In the genomic region with DNA sequence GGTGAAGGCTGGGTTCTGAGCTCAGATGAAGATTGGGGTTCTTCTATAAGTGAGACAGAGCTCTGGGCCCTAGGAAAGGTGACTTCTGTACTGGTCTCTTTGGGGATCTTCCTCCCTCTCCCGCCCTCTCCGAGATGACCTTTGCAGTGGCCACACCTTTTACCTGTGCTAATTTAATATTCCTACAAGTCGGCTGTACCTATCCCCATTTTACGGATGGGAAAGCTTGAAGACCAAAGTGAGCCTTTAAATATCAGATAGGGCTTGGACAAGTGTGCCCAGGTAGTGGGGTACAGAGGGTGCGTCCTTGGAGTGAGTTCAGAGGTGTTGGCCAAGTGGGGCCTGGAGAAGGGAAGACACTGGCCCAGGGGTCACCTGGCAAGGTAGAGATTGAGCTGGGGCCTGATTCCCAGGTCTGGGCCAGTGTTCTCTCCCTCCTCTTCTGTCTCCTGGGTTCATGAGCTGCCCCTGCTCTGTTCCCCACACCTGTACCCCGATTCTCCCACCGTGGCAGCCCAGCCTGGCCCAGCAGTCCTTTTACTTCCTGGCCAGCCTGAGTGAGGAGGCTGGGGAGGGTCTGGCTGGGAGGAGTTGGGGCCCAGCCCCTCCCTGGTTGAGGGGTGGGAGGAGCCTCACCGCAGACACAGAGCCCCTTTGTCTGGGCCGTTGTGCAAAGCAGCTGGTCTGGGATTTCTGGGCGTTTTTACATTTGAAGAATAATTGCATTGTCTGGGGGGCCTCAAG, we compare ENCODE assay signal across 1 cellular context.
TF ChIP-seq lines count a peak whose summit lies in the region.

No MANE protein-coding gene starts in this region.

TF ChIP-seq in HepG2, 621 proteins besides CTCF, POLR2A, EP300 and RAD21 (continued from another document and continues in another):
- TF ChIP-seq TEAD2 (CRISPR knock-in tag; IDR thresholded peaks at IDR 0.05) = no peak
- no peak for TF ChIP-seq ZNF777 (CRISPR knock-in tag; IDR thresholded peaks at IDR 0.05)
- TF ChIP-seq, protein P1, sequence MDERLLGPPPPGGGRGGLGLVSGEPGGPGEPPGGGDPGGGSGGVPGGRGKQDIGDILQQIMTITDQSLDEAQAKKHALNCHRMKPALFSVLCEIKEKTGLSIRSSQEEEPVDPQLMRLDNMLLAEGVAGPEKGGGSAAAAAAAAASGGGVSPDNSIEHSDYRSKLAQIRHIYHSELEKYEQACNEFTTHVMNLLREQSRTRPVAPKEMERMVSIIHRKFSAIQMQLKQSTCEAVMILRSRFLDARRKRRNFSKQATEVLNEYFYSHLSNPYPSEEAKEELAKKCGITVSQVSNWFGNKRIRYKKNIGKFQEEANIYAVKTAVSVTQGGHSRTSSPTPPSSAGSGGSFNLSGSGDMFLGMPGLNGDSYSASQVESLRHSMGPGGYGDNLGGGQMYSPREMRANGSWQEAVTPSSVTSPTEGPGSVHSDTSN (CRISPR knock-in tag; IDR thresholded peaks at IDR 0.05) = no peak
- TF ChIP-seq MYNN (CRISPR knock-in tag; IDR thresholded peaks at IDR 0.05; ENCODE audit: low read depth) = no peak
- TF ChIP-seq ELF1 (CRISPR knock-in tag; IDR thresholded peaks at IDR 0.05) = peak; percentile 84
- no peak for TF ChIP-seq ARID2 (CRISPR knock-in tag; IDR thresholded peaks at IDR 0.05; ENCODE audit: borderline replicate concordance)
- TF ChIP-seq, protein P2, sequence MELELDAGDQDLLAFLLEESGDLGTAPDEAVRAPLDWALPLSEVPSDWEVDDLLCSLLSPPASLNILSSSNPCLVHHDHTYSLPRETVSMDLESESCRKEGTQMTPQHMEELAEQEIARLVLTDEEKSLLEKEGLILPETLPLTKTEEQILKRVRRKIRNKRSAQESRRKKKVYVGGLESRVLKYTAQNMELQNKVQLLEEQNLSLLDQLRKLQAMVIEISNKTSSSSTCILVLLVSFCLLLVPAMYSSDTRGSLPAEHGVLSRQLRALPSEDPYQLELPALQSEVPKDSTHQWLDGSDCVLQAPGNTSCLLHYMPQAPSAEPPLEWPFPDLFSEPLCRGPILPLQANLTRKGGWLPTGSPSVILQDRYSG (CRISPR knock-in tag; IDR thresholded peaks at IDR 0.05) = no peak
- no peak for TF ChIP-seq TSC22D2 (CRISPR knock-in tag; IDR thresholded peaks at IDR 0.05; ENCODE audit: borderline replicate concordance)
- TF ChIP-seq ZNF430 (CRISPR knock-in tag; IDR thresholded peaks at IDR 0.05) = peak; percentile 65; the same call in 1 of the 2 replicates
- no peak for TF ChIP-seq SPEN (CRISPR knock-in tag; IDR thresholded peaks at IDR 0.05; ENCODE audit: low read depth)
- no peak for TF ChIP-seq ESRRA (CRISPR knock-in tag; IDR thresholded peaks at IDR 0.05; ENCODE audit: low read depth)
- peak; percentile 76 for TF ChIP-seq POLR2AphosphoS5 (IDR thresholded peaks at IDR 0.05; ENCODE audit: low read depth, low read length)
- no peak for TF ChIP-seq FOXJ3 (CRISPR knock-in tag; IDR thresholded peaks at IDR 0.05; ENCODE audit: borderline replicate concordance)
- TF ChIP-seq DPF2 (CRISPR knock-in tag; IDR thresholded peaks at IDR 0.05; ENCODE audit: borderline replicate concordance, low read depth) = peak; percentile 48; the same call in 1 of the 2 replicates
- TF ChIP-seq NR2F2 (IDR thresholded peaks at IDR 0.05; ENCODE audit: borderline replicate concordance, low read depth) = no peak
- no peak for TF ChIP-seq ZNF749 (CRISPR knock-in tag; IDR thresholded peaks at IDR 0.05; ENCODE audit: borderline replicate concordance)
- TF ChIP-seq, protein P3, sequence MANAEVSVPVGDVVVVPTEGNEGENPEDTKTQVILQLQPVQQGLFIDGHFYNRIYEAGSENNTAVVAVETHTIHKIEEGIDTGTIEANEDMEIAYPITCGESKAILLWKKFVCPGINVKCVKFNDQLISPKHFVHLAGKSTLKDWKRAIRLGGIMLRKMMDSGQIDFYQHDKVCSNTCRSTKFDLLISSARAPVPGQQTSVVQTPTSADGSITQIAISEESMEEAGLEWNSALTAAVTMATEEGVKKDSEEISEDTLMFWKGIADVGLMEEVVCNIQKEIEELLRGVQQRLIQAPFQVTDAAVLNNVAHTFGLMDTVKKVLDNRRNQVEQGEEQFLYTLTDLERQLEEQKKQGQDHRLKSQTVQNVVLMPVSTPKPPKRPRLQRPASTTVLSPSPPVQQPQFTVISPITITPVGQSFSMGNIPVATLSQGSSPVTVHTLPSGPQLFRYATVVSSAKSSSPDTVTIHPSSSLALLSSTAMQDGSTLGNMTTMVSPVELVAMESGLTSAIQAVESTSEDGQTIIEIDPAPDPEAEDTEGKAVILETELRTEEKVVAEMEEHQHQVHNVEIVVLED (CRISPR knock-in tag; IDR thresholded peaks at IDR 0.05; ENCODE audit: borderline replicate concordance) = no peak
- no peak for TF ChIP-seq GLI4 (CRISPR knock-in tag; IDR thresholded peaks at IDR 0.05; ENCODE audit: borderline replicate concordance)
- 0 out of 2 replicates have a peak, but pooled peaks have one; percentile 30 for TF ChIP-seq CC2D1A (CRISPR knock-in tag; IDR thresholded peaks at IDR 0.05)
- peak; percentile 74 for TF ChIP-seq SKI (IDR thresholded peaks at IDR 0.05; ENCODE audit: partially characterized antibody)
- no peak for TF ChIP-seq SMARCE1 (IDR thresholded peaks at IDR 0.05; ENCODE audit: borderline replicate concordance)
- TF ChIP-seq, protein P4, sequence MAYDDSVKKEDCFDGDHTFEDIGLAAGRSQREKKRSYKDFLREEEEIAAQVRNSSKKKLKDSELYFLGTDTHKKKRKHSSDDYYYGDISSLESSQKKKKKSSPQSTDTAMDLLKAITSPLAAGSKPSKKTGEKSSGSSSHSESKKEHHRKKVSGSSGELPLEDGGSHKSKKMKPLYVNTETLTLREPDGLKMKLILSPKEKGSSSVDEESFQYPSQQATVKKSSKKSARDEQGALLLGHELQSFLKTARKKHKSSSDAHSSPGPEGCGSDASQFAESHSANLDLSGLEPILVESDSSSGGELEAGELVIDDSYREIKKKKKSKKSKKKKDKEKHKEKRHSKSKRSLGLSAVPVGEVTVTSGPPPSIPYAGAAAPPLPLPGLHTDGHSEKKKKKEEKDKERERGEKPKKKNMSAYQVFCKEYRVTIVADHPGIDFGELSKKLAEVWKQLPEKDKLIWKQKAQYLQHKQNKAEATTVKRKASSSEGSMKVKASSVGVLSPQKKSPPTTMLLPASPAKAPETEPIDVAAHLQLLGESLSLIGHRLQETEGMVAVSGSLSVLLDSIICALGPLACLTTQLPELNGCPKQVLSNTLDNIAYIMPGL (CRISPR knock-in tag; IDR thresholded peaks at IDR 0.05; ENCODE audit: borderline replicate concordance in 1 of 2, low read depth in 1 of 2) = peak in 1 of 2 experiments; percentile 61; a peak in 1 of 4 replicates
- no peak for TF ChIP-seq HCFC1 (IDR thresholded peaks at IDR 0.05; ENCODE audit: low read depth, low read length)
- TF ChIP-seq TAF1 (CRISPR knock-in tag; IDR thresholded peaks at IDR 0.05) = peak; percentile 45; the same call in 1 of the 2 replicates
- peak in 1 of 2 experiments; percentile 23; a peak in 1 of 4 replicates for TF ChIP-seq KLF16 (CRISPR knock-in tag; IDR thresholded peaks at IDR 0.05)
- no peak for TF ChIP-seq SCMH1 (CRISPR knock-in tag; IDR thresholded peaks at IDR 0.05; ENCODE audit: borderline replicate concordance)
- TF ChIP-seq EHMT2 (IDR thresholded peaks at IDR 0.05; ENCODE audit: borderline replicate concordance, low read depth, low read length) = no peak
- TF ChIP-seq SP4 (CRISPR knock-in tag; IDR thresholded peaks at IDR 0.05) = 0 out of 2 replicates have a peak, but pooled peaks have one; percentile 21
- no peak for TF ChIP-seq ZNF256 (CRISPR knock-in tag; conservative IDR thresholded peaks at IDR 0.05)
- TF ChIP-seq, protein P5, sequence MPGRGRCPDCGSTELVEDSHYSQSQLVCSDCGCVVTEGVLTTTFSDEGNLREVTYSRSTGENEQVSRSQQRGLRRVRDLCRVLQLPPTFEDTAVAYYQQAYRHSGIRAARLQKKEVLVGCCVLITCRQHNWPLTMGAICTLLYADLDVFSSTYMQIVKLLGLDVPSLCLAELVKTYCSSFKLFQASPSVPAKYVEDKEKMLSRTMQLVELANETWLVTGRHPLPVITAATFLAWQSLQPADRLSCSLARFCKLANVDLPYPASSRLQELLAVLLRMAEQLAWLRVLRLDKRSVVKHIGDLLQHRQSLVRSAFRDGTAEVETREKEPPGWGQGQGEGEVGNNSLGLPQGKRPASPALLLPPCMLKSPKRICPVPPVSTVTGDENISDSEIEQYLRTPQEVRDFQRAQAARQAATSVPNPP (CRISPR knock-in tag; IDR thresholded peaks at IDR 0.05) = no peak
- TF ChIP-seq CEBPB (IDR thresholded peaks at IDR 0.05; ENCODE audit: borderline replicate concordance, low read depth, low read length) = peak; percentile 56; the same call in 1 of the 2 replicates
- TF ChIP-seq, protein P6, sequence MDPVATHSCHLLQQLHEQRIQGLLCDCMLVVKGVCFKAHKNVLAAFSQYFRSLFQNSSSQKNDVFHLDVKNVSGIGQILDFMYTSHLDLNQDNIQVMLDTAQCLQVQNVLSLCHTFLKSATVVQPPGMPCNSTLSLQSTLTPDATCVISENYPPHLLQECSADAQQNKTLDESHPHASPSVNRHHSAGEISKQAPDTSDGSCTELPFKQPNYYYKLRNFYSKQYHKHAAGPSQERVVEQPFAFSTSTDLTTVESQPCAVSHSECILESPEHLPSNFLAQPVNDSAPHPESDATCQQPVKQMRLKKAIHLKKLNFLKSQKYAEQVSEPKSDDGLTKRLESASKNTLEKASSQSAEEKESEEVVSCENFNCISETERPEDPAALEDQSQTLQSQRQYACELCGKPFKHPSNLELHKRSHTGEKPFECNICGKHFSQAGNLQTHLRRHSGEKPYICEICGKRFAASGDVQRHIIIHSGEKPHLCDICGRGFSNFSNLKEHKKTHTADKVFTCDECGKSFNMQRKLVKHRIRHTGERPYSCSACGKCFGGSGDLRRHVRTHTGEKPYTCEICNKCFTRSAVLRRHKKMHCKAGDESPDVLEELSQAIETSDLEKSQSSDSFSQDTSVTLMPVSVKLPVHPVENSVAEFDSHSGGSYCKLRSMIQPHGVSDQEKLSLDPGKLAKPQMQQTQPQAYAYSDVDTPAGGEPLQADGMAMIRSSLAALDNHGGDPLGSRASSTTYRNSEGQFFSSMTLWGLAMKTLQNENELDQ (CRISPR knock-in tag; IDR thresholded peaks at IDR 0.05; ENCODE audit: borderline replicate concordance) = no peak
- TF ChIP-seq ZNF589 (CRISPR knock-in tag; conservative IDR thresholded peaks at IDR 0.05) = no peak
- TF ChIP-seq TCF12 (IDR thresholded peaks at IDR 0.05) = no peak
- TF ChIP-seq TCF12 (CRISPR knock-in tag; IDR thresholded peaks at IDR 0.05) = no peak
- TF ChIP-seq ZFP82 (CRISPR knock-in tag; IDR thresholded peaks at IDR 0.05; ENCODE audit: borderline replicate concordance) = no peak
- 0 out of 2 replicates have a peak, but pooled peaks have one; percentile 63 for TF ChIP-seq ZNF253 (CRISPR knock-in tag; IDR thresholded peaks at IDR 0.05; ENCODE audit: borderline replicate concordance)
- TF ChIP-seq ZNF224 (CRISPR knock-in tag; IDR thresholded peaks at IDR 0.05) = no peak
- no peak for TF ChIP-seq TBX3 (IDR thresholded peaks at IDR 0.05; ENCODE audit: borderline replicate concordance)
- no peak for TF ChIP-seq ZNF510 (CRISPR knock-in tag; IDR thresholded peaks at IDR 0.05; ENCODE audit: low read depth)
- TF ChIP-seq ZNF235 (CRISPR knock-in tag; IDR thresholded peaks at IDR 0.05; ENCODE audit: borderline replicate concordance) = no peak
- no peak for TF ChIP-seq IKZF1 (IDR thresholded peaks at IDR 0.05)
- no peak for TF ChIP-seq RAD51 (IDR thresholded peaks at IDR 0.05; ENCODE audit: borderline replicate concordance)
- no peak for TF ChIP-seq SMAD3 (CRISPR knock-in tag; IDR thresholded peaks at IDR 0.05)
- TF ChIP-seq ATM (IDR thresholded peaks at IDR 0.05; ENCODE audit: borderline replicate concordance) = no peak
- no peak; the same call in 1 of the 2 replicates for TF ChIP-seq FOSL2 (CRISPR knock-in tag; IDR thresholded peaks at IDR 0.05)
- TF ChIP-seq NFYB (CRISPR knock-in tag; IDR thresholded peaks at IDR 0.05) = no peak
- TF ChIP-seq DR1 (CRISPR knock-in tag; IDR thresholded peaks at IDR 0.05) = no peak
- TF ChIP-seq, protein P7, sequence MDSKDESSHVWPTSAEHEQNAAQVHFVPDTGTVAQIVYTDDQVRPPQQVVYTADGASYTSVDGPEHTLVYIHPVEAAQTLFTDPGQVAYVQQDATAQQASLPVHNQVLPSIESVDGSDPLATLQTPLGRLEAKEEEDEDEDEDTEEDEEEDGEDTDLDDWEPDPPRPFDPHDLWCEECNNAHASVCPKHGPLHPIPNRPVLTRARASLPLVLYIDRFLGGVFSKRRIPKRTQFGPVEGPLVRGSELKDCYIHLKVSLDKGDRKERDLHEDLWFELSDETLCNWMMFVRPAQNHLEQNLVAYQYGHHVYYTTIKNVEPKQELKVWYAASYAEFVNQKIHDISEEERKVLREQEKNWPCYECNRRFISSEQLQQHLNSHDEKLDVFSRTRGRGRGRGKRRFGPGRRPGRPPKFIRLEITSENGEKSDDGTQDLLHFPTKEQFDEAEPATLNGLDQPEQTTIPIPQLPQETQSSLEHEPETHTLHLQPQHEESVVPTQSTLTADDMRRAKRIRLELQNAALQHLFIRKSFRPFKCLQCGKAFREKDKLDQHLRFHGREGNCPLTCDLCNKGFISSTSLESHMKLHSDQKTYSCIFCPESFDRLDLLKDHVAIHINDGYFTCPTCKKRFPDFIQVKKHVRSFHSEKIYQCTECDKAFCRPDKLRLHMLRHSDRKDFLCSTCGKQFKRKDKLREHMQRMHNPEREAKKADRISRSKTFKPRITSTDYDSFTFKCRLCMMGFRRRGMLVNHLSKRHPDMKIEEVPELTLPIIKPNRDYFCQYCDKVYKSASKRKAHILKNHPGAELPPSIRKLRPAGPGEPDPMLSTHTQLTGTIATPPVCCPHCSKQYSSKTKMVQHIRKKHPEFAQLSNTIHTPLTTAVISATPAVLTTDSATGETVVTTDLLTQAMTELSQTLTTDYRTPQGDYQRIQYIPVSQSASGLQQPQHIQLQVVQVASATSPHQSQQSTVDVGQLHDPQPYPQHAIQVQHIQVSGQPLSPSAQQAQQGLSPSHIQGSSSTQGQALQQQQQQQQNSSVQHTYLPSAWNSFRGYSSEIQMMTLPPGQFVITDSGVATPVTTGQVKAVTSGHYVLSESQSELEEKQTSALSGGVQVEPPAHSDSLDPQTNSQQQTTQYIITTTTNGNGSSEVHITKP (CRISPR knock-in tag; IDR thresholded peaks at IDR 0.05; ENCODE audit: low read depth) = no peak
- TF ChIP-seq RXRB (CRISPR knock-in tag; IDR thresholded peaks at IDR 0.05; ENCODE audit: borderline replicate concordance) = peak; percentile 29; the same call in 1 of the 2 replicates
- TF ChIP-seq AGO2 (optimal IDR thresholded peaks at IDR 0.05; ENCODE audit: low read depth, low read length) = no peak
- no peak for TF ChIP-seq ZNF10 (CRISPR knock-in tag; IDR thresholded peaks at IDR 0.05; ENCODE audit: borderline replicate concordance, low read depth)
- peak; percentile 13 for TF ChIP-seq HNRNPLL (IDR thresholded peaks at IDR 0.05; ENCODE audit: low read depth, low read length, poor library complexity, severe bottlenecking)
- no peak for TF ChIP-seq ZNF678 (CRISPR knock-in tag; IDR thresholded peaks at IDR 0.05)
- TF ChIP-seq, protein P8, sequence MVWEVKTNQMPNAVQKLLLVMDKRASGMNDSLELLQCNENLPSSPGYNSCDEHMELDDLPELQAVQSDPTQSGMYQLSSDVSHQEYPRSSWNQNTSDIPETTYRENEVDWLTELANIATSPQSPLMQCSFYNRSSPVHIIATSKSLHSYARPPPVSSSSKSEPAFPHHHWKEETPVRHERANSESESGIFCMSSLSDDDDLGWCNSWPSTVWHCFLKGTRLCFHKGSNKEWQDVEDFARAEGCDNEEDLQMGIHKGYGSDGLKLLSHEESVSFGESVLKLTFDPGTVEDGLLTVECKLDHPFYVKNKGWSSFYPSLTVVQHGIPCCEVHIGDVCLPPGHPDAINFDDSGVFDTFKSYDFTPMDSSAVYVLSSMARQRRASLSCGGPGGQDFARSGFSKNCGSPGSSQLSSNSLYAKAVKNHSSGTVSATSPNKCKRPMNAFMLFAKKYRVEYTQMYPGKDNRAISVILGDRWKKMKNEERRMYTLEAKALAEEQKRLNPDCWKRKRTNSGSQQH (CRISPR knock-in tag; IDR thresholded peaks at IDR 0.05; ENCODE audit: low read depth) = no peak
- TF ChIP-seq ZNF83 (CRISPR knock-in tag; IDR thresholded peaks at IDR 0.05; ENCODE audit: borderline replicate concordance) = no peak
